8 cellular contexts compared by ENCODE assay signal in the genomic region with DNA sequence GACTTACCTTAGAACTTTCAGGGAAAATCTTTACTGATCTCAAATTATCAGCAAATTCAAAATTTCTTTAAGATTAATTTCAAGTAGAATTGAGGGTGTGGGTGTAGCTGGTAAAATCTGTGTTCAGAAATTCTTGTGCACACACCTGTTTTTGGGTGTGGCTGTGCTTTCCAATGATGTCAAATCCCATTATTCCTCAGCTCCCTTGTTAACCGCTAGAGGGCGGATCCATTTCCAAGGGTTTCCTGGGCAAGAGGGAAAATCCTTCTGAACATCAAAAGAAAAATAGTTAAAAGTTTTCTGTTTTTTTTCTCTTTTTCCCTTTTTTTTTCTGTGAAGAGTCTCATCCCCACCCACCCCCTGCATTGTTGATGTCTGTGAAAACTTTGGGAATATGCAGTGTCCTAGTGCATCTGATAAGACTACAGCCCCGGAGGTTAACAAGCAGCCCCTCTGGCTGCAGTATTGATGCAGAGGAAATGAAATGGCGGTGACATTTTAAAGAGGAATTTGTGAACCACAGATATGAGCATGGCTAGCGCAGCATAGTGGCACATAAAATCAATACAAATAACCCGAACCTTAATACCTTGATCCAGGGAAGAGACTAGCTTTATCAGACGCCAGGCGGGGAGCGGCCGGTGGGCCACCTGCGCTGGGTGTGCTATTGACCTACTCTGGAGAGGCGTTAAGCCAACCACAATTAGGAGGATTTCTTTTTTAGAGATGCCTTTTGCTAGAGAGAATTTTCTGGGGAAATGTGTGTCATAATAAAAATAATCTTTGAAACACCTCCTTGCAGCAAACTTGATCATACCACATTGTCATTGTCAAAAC.
A peak's percentile ranks its signal among the peaks of the same experiment; 100 is the strongest.
DNase-seq lines count a peak whose midpoint lies in the region; ATAC-seq, FAIRE-seq and TF ChIP-seq lines count a peak whose summit lies in the region.

No MANE protein-coding gene starts in this region.

- CTCF ChIA-PET in A549 (lab: Yijun Ruan, JAX) (interaction anchor here (0.5 to 5.3 kb wide), 43 partner anchors 9 to 922 kb away, joined by 3 to 52 read pairs (median 4); partner anchors contain the start of gene FOXA2), HCT116 (lab: Charles Lee) (interaction anchor here (0.6 to 1.7 kb wide), 10 partner anchors 8 to 133 kb away, joined by 3 to 10 read pairs (median 4); no protein-coding TSS in a partner anchor)

- TF ChIP-seq RAD21 in A549 (conservative IDR thresholded peaks at IDR 0.05 in 1 of 2, IDR thresholded peaks at IDR 0.05 in 1 of 2) (peak; percentile 76 to 78), HCT116 (IDR thresholded peaks at IDR 0.05; ENCODE audit: low read depth) (peak; percentile 42; the same call in 1 of the 2 replicates)

- in situ Hi-C loops in SK-MEL-5 (cut with HindIII; ENCODE audit: low pct_unique_long_range_greater_than_20kb, low sequenced_read_pairs), result no loop called here

- FAIRE-seq in A549 (lab: Jason Lieb, UNC) (peak; percentile 77), keratinocyte (lab: Jason Lieb, UNC) (no peak)

- DNase-seq in A549 (ENCODE audit: low read depth in 1 of 2, low spot score in 1 of 2), result peak; percentile 70 to 77
- peak; percentile 32 for DNase-seq in HCT116 (ENCODE audit: low read depth, low spot score)
- peak; percentile 56 for DNase-seq in SK-MEL-5 (ENCODE audit: low read depth, low spot score)
- no peak for DNase-seq in keratinocyte (ENCODE audit: low read depth, low spot score)
- no peak for DNase-seq in hypothalamus (lab: John Stamatoyannopoulos, UW)
- no peak for DNase-seq in activated naive CD4-positive, alpha-beta T cell treated with anti-CD3 and anti-CD28 coated beads, Interleukin-2, amount 50 U/mL, for 72 hours (ENCODE audit: low spot score in 2 of 2)

- intact Hi-C loops in HCT116 (cut with micrococcal nuclease), result loop anchor here (1.0 to 5.0 kb wide), 2 partner anchors 114 to 229 kb away; no protein-coding TSS in a partner anchor

- no peaks in the 10 kb centered on the region for H3K36me3 ChIP-seq in HCT116 (ENCODE audit: control insufficient read depth in 1 of 2, insufficient read depth in 2 of 2, low read length in 2 of 2)
- H3K36me3 ChIP-seq in keratinocyte (ENCODE audit: control insufficient read depth in 2 of 2, extremely low read depth in 1 of 2, insufficient read depth in 2 of 2, low read length in 2 of 2), result no peaks in the 10 kb centered on the region

- no peak overlapping the region for H3K4me2 ChIP-seq in A549
- no peak overlapping the region for H3K4me2 ChIP-seq in HCT116 (ENCODE audit: low read length)
- H3K4me2 ChIP-seq in keratinocyte (ENCODE audit: control insufficient read depth, extremely low read depth, insufficient read depth, low read depth, low read length), result no peak overlapping the region

- dilution Hi-C loops in keratinocyte (cut with MboI; ENCODE audit: extremely low pct_ligation_motif_present, low sequenced_read_pairs), result no loop called here

- TF ChIP-seq CTCF in A549 (IDR thresholded peaks at IDR 0.05) (peak; percentile 82), HCT116 (IDR thresholded peaks at IDR 0.05 in 2 of 3, conservative IDR thresholded peaks at IDR 0.05 in 1 of 3; ENCODE audit: borderline replicate concordance in 1 of 3, insufficient read depth in 1 of 3, low read depth in 2 of 3, low read length in 2 of 3) (peak; percentile 25 to 81 (median 80); a peak in 5 of 6 replicates), keratinocyte (optimal IDR thresholded peaks at IDR 0.05 in 1 of 3, IDR thresholded peaks at IDR 0.05 in 1 of 3, conservative IDR thresholded peaks at IDR 0.05 in 1 of 3; ENCODE audit: extremely low read depth in 1 of 3, insufficient read depth in 2 of 3, low read length in 3 of 3) (peak; percentile 62 to 74 (median 68))

- ATAC-seq in A549 (peak in 1 of 2 experiments; percentile 75; a peak in 3 of 6 replicates), HCT116 (0 out of 2 replicates have a peak, but pooled peaks have one; percentile 58), GM18502 (IDR thresholded peaks at IDR 0.05; ENCODE audit: poor library complexity, unreplicated experiment) (no peak), GM21825 (IDR thresholded peaks at IDR 0.05; ENCODE audit: unreplicated experiment) (no peak)
- no peak for ATAC-seq in activated naive CD4-positive, alpha-beta T cell treated with anti-CD3 and anti-CD28 coated beads, Interleukin-2, amount 50 U/mL, for 72 hours

- no peaks in the 10 kb centered on the region for H3K9me2 ChIP-seq in HCT116 (ENCODE audit: insufficient read depth)

- no peak for TF ChIP-seq EP300 in A549 (IDR thresholded peaks at IDR 0.05)

- no peak overlapping the region for H3K4me3 ChIP-seq in A549
- no peak overlapping the region for H3K4me3 ChIP-seq in HCT116 (replicated peaks in 1 of 2; ENCODE audit: low read depth in 1 of 2, low read length in 2 of 2)
- H3K4me3 ChIP-seq in keratinocyte (ENCODE audit: control insufficient read depth in 2 of 3, extremely low read depth in 1 of 3, insufficient read depth in 2 of 3, low read depth in 1 of 3, low read length in 3 of 3), result no peak overlapping the region

- no peak for TF ChIP-seq POLR2A in A549 (IDR thresholded peaks at IDR 0.05; ENCODE audit: low read length)
- TF ChIP-seq POLR2A in HCT116 (IDR thresholded peaks at IDR 0.05; ENCODE audit: borderline replicate concordance, extremely low read depth, insufficient read depth, insufficient read length), result no peak

- H3K4me1 ChIP-seq in A549 (peaks cover 8% of the 10 kb centered on the region; the same call in 2 of the 3 replicates), HCT116 (ENCODE audit: control insufficient read depth in 1 of 2, insufficient read depth in 2 of 2, low read length in 2 of 2) (no peaks in the 10 kb centered on the region), keratinocyte (ENCODE audit: control insufficient read depth, extremely low read depth, insufficient read depth, low read length) (no peaks in the 10 kb centered on the region)

- BruUV-seq in HCT116 (replicated peaks; lab: Mats Ljungman, UMichigan), result no TSS peak

- 0 out of 2 replicates have a peak, but pooled peaks cover 3% of the 10 kb centered on the region for H3K27me3 ChIP-seq in HCT116 (ENCODE audit: insufficient read depth, low read length)
- H3K27me3 ChIP-seq in keratinocyte (ENCODE audit: control insufficient read depth, extremely low read depth, insufficient read depth, low read length), result peaks cover 10% of the 10 kb centered on the region

- no peak overlapping the region for H2AFZ ChIP-seq in HCT116 (ENCODE audit: low read depth, low read length, poor library complexity, severe bottlenecking)
- no peak overlapping the region for H2AFZ ChIP-seq in keratinocyte (ENCODE audit: control insufficient read depth, low read length)

- H3K9ac ChIP-seq in HCT116 (ENCODE audit: low read length), result no peak overlapping the region
- no peak overlapping the region for H3K9ac ChIP-seq in keratinocyte (ENCODE audit: control insufficient read depth, extremely low read depth, insufficient read depth, low read length)

- 75% methylated on average over 12 of the region's 12 CpGs for WGBS in A549 (ENCODE audit: missing lambda C conversion rate)

- H3K27ac ChIP-seq in A549 (peak overlapping the region in 1 of 2 experiments; percentile 43; a peak in 3 of 6 replicates), HCT116 (ENCODE audit: low read depth, low read length) (no peak overlapping the region), keratinocyte (ENCODE audit: control insufficient read depth, insufficient read depth, low read length) (no peak overlapping the region)

- no peak overlapping the region for H3K27ac Mint-ChIP-seq in activated naive CD4-positive, alpha-beta T cell treated with anti-CD3 and anti-CD28 coated beads, Interleukin-2, amount 50 U/mL, for 72 hours

- POLR2A ChIA-PET in A549 (lab: Yijun Ruan, JAX), result interaction anchor here (0.7 kb wide), 1 partner anchor 17 kb away, joined by 3 read pairs; no protein-coding TSS in a partner anchor
- POLR2A ChIA-PET in HCT116 (lab: Charles Lee), result interaction anchor here (1.0 kb wide), 1 partner anchor 9 kb away, joined by 4 read pairs; no protein-coding TSS in a partner anchor

- H3K9me3 ChIP-seq in A549, result no peaks in the 10 kb centered on the region
- H3K9me3 ChIP-seq in HCT116 (ENCODE audit: control insufficient read depth in 1 of 2, insufficient read depth in 1 of 2, low read depth in 1 of 2, low read length in 2 of 2), result no peaks in the 10 kb centered on the region
- H3K9me3 ChIP-seq in keratinocyte (ENCODE audit: control insufficient read depth, low read depth, low read length), result no peaks in the 10 kb centered on the region

- H4K20me1 ChIP-seq in HCT116 (ENCODE audit: insufficient read depth), result no peaks in the 10 kb centered on the region
- no peaks in the 10 kb centered on the region for H4K20me1 ChIP-seq in keratinocyte (ENCODE audit: control insufficient read depth, extremely low read depth, insufficient read depth, low read length)

- RAD21 ChIA-PET in HCT116 (lab: Charles Lee; ENCODE audit: low non-redundant PET in 1 of 2, low total read pairs in 2 of 2, uncharacterized antibody in 2 of 2, unreplicated experiment in 2 of 2), result no interaction called here

- H3K9me1 ChIP-seq in keratinocyte (ENCODE audit: control insufficient read depth, extremely low read depth, insufficient read depth, low read length), result no peaks in the 10 kb centered on the region

- H3K79me2 ChIP-seq in HCT116 (ENCODE audit: insufficient read depth, low read length) (no peaks in the 10 kb centered on the region), keratinocyte (ENCODE audit: control insufficient read depth, insufficient read depth, low read length) (no peaks in the 10 kb centered on the region)

- H3K9me3 Mint-ChIP-seq in activated naive CD4-positive, alpha-beta T cell treated with anti-CD3 and anti-CD28 coated beads, Interleukin-2, amount 50 U/mL, for 72 hours, result peaks cover 0 to 4% of the 10 kb centered on the region in 2 donors

- H3K36me3 Mint-ChIP-seq in activated naive CD4-positive, alpha-beta T cell treated with anti-CD3 and anti-CD28 coated beads, Interleukin-2, amount 50 U/mL, for 72 hours, result no peaks in the 10 kb centered on the region

TF ChIP-seq in A549, 52 proteins besides CTCF, POLR2A, EP300 and RAD21 (continues in another document):
- no peak for TF ChIP-seq ZC3H11A (IDR thresholded peaks at IDR 0.05)
- TF ChIP-seq FOXS1 (CRISPR knock-in tag; IDR thresholded peaks at IDR 0.05), result no peak
- TF ChIP-seq ESRRA (IDR thresholded peaks at IDR 0.05; ENCODE audit: borderline replicate concordance, low read length), result no peak
- no peak for TF ChIP-seq SREBF2 (IDR thresholded peaks at IDR 0.05)
- TF ChIP-seq MYC (IDR thresholded peaks at IDR 0.05; ENCODE audit: borderline replicate concordance, low read length), result no peak
- TF ChIP-seq SMC3 (IDR thresholded peaks at IDR 0.05), result peak; percentile 91
- no peak for TF ChIP-seq RARB (CRISPR knock-in tag; IDR thresholded peaks at IDR 0.05)

TF ChIP-seq in HCT116, 20 proteins besides CTCF, POLR2A, EP300 and RAD21 (continues in another document):
- no peak for TF ChIP-seq POLR2AphosphoS5 (IDR thresholded peaks at IDR 0.05; ENCODE audit: low read depth, low read length)
- TF ChIP-seq SRF (IDR thresholded peaks at IDR 0.05; ENCODE audit: low read depth), result no peak

Comparison
In these comparisons a context has a peak if more than half of its experiments do, and no peak if none do; other contexts are left out.
1. DNase-seq: peak in A549 (2 of 2), HCT116 (single experiment) and SK-MEL-5 (single experiment); none in keratinocyte (single experiment), hypothalamus (0 of 51) and activated naive CD4-positive, alpha-beta T cell treated with anti-CD3 and anti-CD28 coated beads, Interleukin-2, amount 50 U/mL, for 72 hours (0 of 2).
2. Of the 6 proteins assayed by ChIP-seq in both A549 and HCT116: peak only in A549: MAX; only in HCT116: none; in both: CTCF and RAD21; in neither: 3.
3. Peak in every context shown above with its lines, with median percentiles within 50 percentile points of each other: CTCF ChIP-seq.